11 cellular contexts compared by ENCODE assay signal in the genomic region with DNA sequence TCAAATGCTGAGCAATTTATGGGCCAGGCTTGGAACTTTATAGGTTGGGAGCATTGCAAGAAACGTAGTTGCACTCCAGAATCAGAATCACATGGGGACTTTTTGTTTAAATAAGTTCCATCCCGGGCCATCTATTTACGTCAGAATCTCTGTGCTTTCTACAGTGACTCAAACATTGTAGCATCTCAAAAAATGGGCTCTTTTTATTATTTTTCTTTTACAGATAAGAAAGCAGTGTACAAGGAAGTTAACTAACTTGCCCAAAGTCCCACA. TPM values are rescaled to one million over a fixed set of nuclear protein-coding genes. Genes with fewer than 3 reads are reported as not detected.
DNase-seq lines count a peak whose midpoint lies in the region; ATAC-seq and TF ChIP-seq lines count a peak whose summit lies in the region.
"Had no signal": no experiment of that assay in that cellular context is flagged by ENCODE, and none has a peak within 500 bp of the region (broad histone marks: within the 10 kb centered on the region; RNA-seq: fewer than 3 reads in every experiment).

No MANE protein-coding gene starts in this region.

- ATAC-seq in HG02759 (IDR thresholded peaks at IDR 0.05; ENCODE audit: unreplicated experiment) (no peak), GM21825 (IDR thresholded peaks at IDR 0.05; ENCODE audit: unreplicated experiment) (no peak), GM19397 (IDR thresholded peaks at IDR 0.05; ENCODE audit: unreplicated experiment) (no peak)

- no peak for TF ChIP-seq POLR2A in breast epithelium (IDR thresholded peaks at IDR 0.05)

- peak in 1 of 2 experiments; percentile 9 for DNase-seq in HAP-1 (ENCODE audit: low spot score in 2 of 2)
- DNase-seq in breast epithelium (ENCODE audit: low spot score in 2 of 2) = no peak
- no peak for DNase-seq in glomerular visceral epithelial cell (ENCODE audit: extremely low spot score)
- DNase-seq: activated CD4-positive, alpha-beta T cell treated with anti-CD3 and anti-CD28 coated beads, Interleukin-2, amount 50 U/mL, for 4 hours; NCI-H526 treated with DMSO at 0.1 percent for 48 hours had no signal

- in situ Hi-C loops in HAP-1 (cut with MboI; ENCODE audit: low sequenced_read_pairs) = loop anchor here (5.0 to 25.0 kb wide), 5 partner anchors 167 to 782 kb away; partner anchors contain the start of gene FGFBP2

- H3K27ac ChIP-seq in breast epithelium (peak overlapping the region; percentile 56 to 94), iPS-18a (ENCODE audit: low read length) (peak overlapping the region; percentile 82), skeletal muscle tissue (ENCODE audit: low read depth, low read length) (no peak overlapping the region)
- H3K27ac ChIP-seq: HL-60 had no signal

- peaks cover 6% of the 10 kb centered on the region for H3K4me1 ChIP-seq in HAP-1
- H3K4me1 ChIP-seq in breast epithelium = no peaks in the 10 kb centered on the region
- H3K4me1 ChIP-seq in iPS-18a (ENCODE audit: control insufficient read depth, low read depth, low read length) = peaks cover 5% of the 10 kb centered on the region
- H3K4me1 ChIP-seq in skeletal muscle tissue (ENCODE audit: control insufficient read depth in 3 of 3, insufficient read depth in 3 of 3, low read length in 3 of 3) = peaks cover 7 to 12% (median 8%) of the 10 kb centered on the region in 3 donors

- H3K9me3 ChIP-seq in HAP-1 = no peaks in the 10 kb centered on the region
- no peaks in the 10 kb centered on the region for H3K9me3 ChIP-seq in breast epithelium
- H3K9me3 ChIP-seq in iPS-18a (ENCODE audit: control insufficient read depth, low read depth, low read length) = no peaks in the 10 kb centered on the region
- no peaks in the 10 kb centered on the region for H3K9me3 ChIP-seq in skeletal muscle tissue (ENCODE audit: control insufficient read depth in 3 of 3, low read length in 3 of 3)

- intact Hi-C loops in breast epithelium (cut with DNase I; ENCODE audit: low total_unique reads) = no loop called here

- H3K9ac ChIP-seq in iPS-18a (ENCODE audit: low read length) (peak overlapping the region; percentile 76), skeletal muscle tissue (ENCODE audit: low read depth in 1 of 3, low read length in 3 of 3) (no peak overlapping the region)

- no peaks in the 10 kb centered on the region for H3K36me3 ChIP-seq in HAP-1 (replicated peaks)
- H3K36me3 ChIP-seq in breast epithelium = no peaks in the 10 kb centered on the region
- H3K36me3 ChIP-seq in iPS-18a (ENCODE audit: control insufficient read depth, low read depth, low read length) = no peaks in the 10 kb centered on the region
- H3K36me3 ChIP-seq in skeletal muscle tissue (ENCODE audit: control insufficient read depth in 3 of 3, insufficient read depth in 3 of 3, low read length in 3 of 3) = peaks cover 0 to 7% (median 0%) of the 10 kb centered on the region in 3 donors

- H3K4me3 ChIP-seq in HAP-1 = peak overlapping the region; percentile 44
- H3K4me3 ChIP-seq in breast epithelium = peak overlapping the region; percentile 34 to 58 (median 50)
- peak overlapping the region; percentile 66 for H3K4me3 ChIP-seq in iPS-18a (ENCODE audit: low read length)
- peak overlapping the region in 2 of 3 donors; percentile 67 to 73 for H3K4me3 ChIP-seq in skeletal muscle tissue (ENCODE audit: low read length in 3 of 3)

- TF ChIP-seq CTCF in breast epithelium (IDR thresholded peaks at IDR 0.05) = no peak

- H3K27me3 ChIP-seq in HAP-1 (ENCODE audit: low read depth) (no peaks in the 10 kb centered on the region), breast epithelium (no peaks in the 10 kb centered on the region), iPS-18a (ENCODE audit: control insufficient read depth, insufficient read depth, low read length) (no peaks in the 10 kb centered on the region), skeletal muscle tissue (ENCODE audit: control insufficient read depth in 3 of 3, insufficient read depth in 3 of 3, low read length in 3 of 3) (no peaks in the 10 kb centered on the region)

RNA-seq across cellular contexts. Expression of gene CC2D2A, which starts 10.2 kb away (rescaled TPM):
- 10 to 100 TPM; 10.7 to 22.9 (median 14.9) TPM for total RNA-seq in breast epithelium
- total RNA-seq in skeletal muscle tissue = 7.8 TPM

RNA-seq across cellular contexts. Expression of gene C1QTNF7, which starts 52.0 kb away (rescaled TPM):
- total RNA-seq in breast epithelium (10 to 100 TPM in 1 of 3 donors, 1 to 10 TPM in 2; 2.2 to 14.9 (median 2.6) TPM), skeletal muscle tissue (2.1 TPM)
